9 cellular contexts compared by ENCODE assay signal in genomic region chr6:69232506-69233194, GRCh38.
DNase-seq lines count a peak whose midpoint lies in the region; ATAC-seq, FAIRE-seq and TF ChIP-seq lines count a peak whose summit lies in the region.
"Had no signal": no experiment of that assay in that cellular context is flagged by ENCODE, and none has a peak within 500 bp of the region (broad histone marks: within the 10 kb centered on the region; RNA-seq: fewer than 3 reads in every experiment).

No MANE protein-coding gene starts in this region.

- H3K4me1 Mint-ChIP-seq in stimulated activated effector memory CD8-positive, alpha-beta T cell treated with anti-CD3 and anti-CD28 coated beads, Interleukin-12 subunit alpha, Interleukin-12 subunit beta, amount 100 ng/mL, for 72 hours, result no peaks in the 10 kb centered on the region
- H3K4me1 Mint-ChIP-seq: activated B cell treated with CpG ODN at 0.5 μM for 24 hours had no signal

- H3K27ac Mint-ChIP-seq in stimulated activated effector memory CD8-positive, alpha-beta T cell treated with anti-CD3 and anti-CD28 coated beads, Interleukin-12 subunit alpha, Interleukin-12 subunit beta, amount 100 ng/mL, for 72 hours, result no peak overlapping the region
- H3K27ac Mint-ChIP-seq: activated B cell treated with CpG ODN at 0.5 μM for 24 hours had no signal

- peak; percentile 38 for FAIRE-seq in GM12892 (lab: Jason Lieb, UNC)

- no peak for TF ChIP-seq CTCF in liver (IDR thresholded peaks at IDR 0.05; ENCODE audit: low read depth, low read length, missing input control)

- 8% methylated on average over 24 of the region's 24 CpGs for WGBS in liver

- H3K9ac ChIP-seq in liver (ENCODE audit: low read depth in 1 of 2, low read length in 2 of 2), result no peak overlapping the region

- no peak overlapping the region for H3K27ac ChIP-seq in liver (ENCODE audit: low read depth in 1 of 2, low read length in 2 of 2)

- no peaks in the 10 kb centered on the region for H3K36me3 Mint-ChIP-seq in stimulated activated effector memory CD8-positive, alpha-beta T cell treated with anti-CD3 and anti-CD28 coated beads, Interleukin-12 subunit alpha, Interleukin-12 subunit beta, amount 100 ng/mL, for 72 hours

- no peak overlapping the region for H3K4me3 Mint-ChIP-seq in stimulated activated effector memory CD8-positive, alpha-beta T cell treated with anti-CD3 and anti-CD28 coated beads, Interleukin-12 subunit alpha, Interleukin-12 subunit beta, amount 100 ng/mL, for 72 hours
- H3K4me3 Mint-ChIP-seq: activated B cell treated with CpG ODN at 0.5 μM for 24 hours had no signal

- H3K27me3 ChIP-seq in H7 (ENCODE audit: control insufficient read depth, insufficient read depth, low read length) (0 out of 2 replicates have a peak, but pooled peaks cover 2% of the 10 kb centered on the region), liver (ENCODE audit: control insufficient read depth in 4 of 4, insufficient read depth in 4 of 4, low read length in 3 of 4) (no peaks in the 10 kb centered on the region)

- peaks cover 13% of the 10 kb centered on the region for H3K9me3 Mint-ChIP-seq in stimulated activated effector memory CD8-positive, alpha-beta T cell treated with anti-CD3 and anti-CD28 coated beads, Interleukin-12 subunit alpha, Interleukin-12 subunit beta, amount 100 ng/mL, for 72 hours
- H3K9me3 Mint-ChIP-seq: activated B cell treated with CpG ODN at 0.5 μM for 24 hours had no signal

- ATAC-seq in stimulated activated effector memory CD8-positive, alpha-beta T cell treated with anti-CD3 and anti-CD28 coated beads, Interleukin-12 subunit alpha, Interleukin-12 subunit beta, amount 100 ng/mL, for 72 hours, result peak; percentile 42

- TF ChIP-seq RAD21 in liver (IDR thresholded peaks at IDR 0.05), result peak in 1 of 2 donors; percentile 19

- no peaks in the 10 kb centered on the region for H3K9me3 ChIP-seq in liver (ENCODE audit: control insufficient read depth in 4 of 4, low read length in 3 of 4)

- no peak for TF ChIP-seq POLR2A in GM12892 (IDR thresholded peaks at IDR 0.05; ENCODE audit: low read depth, low read length)

- H3K4me3 ChIP-seq in H7 (ENCODE audit: insufficient read depth, low read depth, low read length), result no peak overlapping the region
- H3K4me3 ChIP-seq in liver (ENCODE audit: low read depth in 1 of 3, low read length in 3 of 3), result no peak overlapping the region

- H3K36me3 ChIP-seq in H7 (replicated peaks; ENCODE audit: control insufficient read depth, insufficient read depth, low read length), result no peaks in the 10 kb centered on the region
- H3K36me3 ChIP-seq in liver (ENCODE audit: control insufficient read depth in 4 of 4, insufficient read depth in 3 of 4, low read depth in 1 of 4, low read length in 3 of 4), result no peaks in the 10 kb centered on the region

- no peaks in the 10 kb centered on the region for H3K4me1 ChIP-seq in liver (ENCODE audit: control insufficient read depth in 4 of 4, insufficient read depth in 4 of 4, low read length in 3 of 4)

- DNase-seq in GM12892 (ENCODE audit: insufficient read length) (peak; percentile 5), H7 (peak; percentile 45), Kasumi-1 (lab: John Stamatoyannopoulos, UW) (peak; percentile 59 to 74), T1000 (lab: John Stamatoyannopoulos, UW) (peak; percentile 56), dermis microvascular lymphatic vessel endothelial cell (ENCODE audit: low read depth in 2 of 2) (peak; percentile 17 to 58), NCI-H187 treated with DMSO at 0.1 percent for 48 hours (lab: John Stamatoyannopoulos, UW) (no peak)
- peak in 1 of 2 donors; percentile 52 for DNase-seq in stimulated activated effector memory CD8-positive, alpha-beta T cell treated with anti-CD3 and anti-CD28 coated beads, Interleukin-12 subunit alpha, Interleukin-12 subunit beta, amount 100 ng/mL, for 72 hours (ENCODE audit: low spot score in 2 of 2)
- DNase-seq: activated B cell treated with CpG ODN at 0.5 μM for 24 hours had no signal

TF ChIP-seq in liver, 16 proteins besides CTCF, POLR2A, EP300 and RAD21:
- TF ChIP-seq FOXA2 (IDR thresholded peaks at IDR 0.05) (no peak), NR2F2 (IDR thresholded peaks at IDR 0.05) (no peak), REST (IDR thresholded peaks at IDR 0.05) (peak; percentile 100)
